9 cellular contexts compared by ENCODE assay signal in the genomic region with DNA sequence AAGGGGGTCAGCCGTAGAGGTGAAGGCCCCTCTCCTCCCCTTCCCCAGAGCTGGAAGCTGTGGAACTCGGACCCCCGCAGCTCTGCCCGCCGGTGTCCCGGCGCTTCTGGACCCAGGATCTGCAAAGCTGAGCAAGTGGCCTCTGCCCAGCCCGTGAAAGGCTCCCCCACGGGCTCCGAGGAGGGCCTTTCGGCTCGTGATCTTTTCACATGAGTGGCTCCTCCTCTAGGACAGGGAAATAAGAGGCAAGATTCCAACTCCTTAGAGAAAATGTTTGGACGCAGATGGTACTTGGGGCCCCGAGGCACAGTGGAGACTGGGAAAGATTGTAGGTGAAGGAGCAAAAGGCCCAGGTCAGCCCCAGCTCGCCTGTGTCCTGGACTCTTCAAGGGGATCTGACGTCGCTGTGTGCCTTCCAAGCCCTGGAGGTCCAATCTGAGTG. TPM values are rescaled to one million over a fixed set of nuclear protein-coding genes. Genes with fewer than 3 reads are reported as not detected.
DNase-seq lines count a peak whose midpoint lies in the region; ATAC-seq, FAIRE-seq and TF ChIP-seq lines count a peak whose summit lies in the region.
"Had no signal": no experiment of that assay in that cellular context is flagged by ENCODE, and none has a peak within 500 bp of the region (broad histone marks: within the 10 kb centered on the region; RNA-seq: fewer than 3 reads in every experiment).

No MANE protein-coding gene starts in this region.

- H3K4me1 ChIP-seq in NT2/D1 (ENCODE audit: insufficient read depth, insufficient read length) (peaks cover 3% of the 10 kb centered on the region), A673 (ENCODE audit: insufficient read depth, low read length, poor library complexity, severe bottlenecking) (no peaks in the 10 kb centered on the region)

- no peak for ATAC-seq in natural killer cell treated with Interleukin-12 subunit alpha and Interleukin-12 subunit beta and Interleukin-15 and Interleukin-18, amount 100 ng/mL, for 72 hours

- H3K27me3 Mint-ChIP-seq in natural killer cell treated with Interleukin-12 subunit alpha and Interleukin-12 subunit beta and Interleukin-15 and Interleukin-18, amount 100 ng/mL, for 72 hours = peaks cover 0 to under 1% of the 10 kb centered on the region in 2 donors

- H3K27ac Mint-ChIP-seq in natural killer cell treated with Interleukin-12 subunit alpha and Interleukin-12 subunit beta and Interleukin-15 and Interleukin-18, amount 100 ng/mL, for 72 hours = peak overlapping the region; percentile 47 to 76

- no peaks in the 10 kb centered on the region for H3K9me3 Mint-ChIP-seq in natural killer cell treated with Interleukin-12 subunit alpha and Interleukin-12 subunit beta and Interleukin-15 and Interleukin-18, amount 100 ng/mL, for 72 hours

- H3K9me3 ChIP-seq in NT2/D1 (ENCODE audit: insufficient read depth, low read length) = no peaks in the 10 kb centered on the region
- H3K9me3 ChIP-seq in A673 (ENCODE audit: low read depth, low read length, poor library complexity, severe bottlenecking) = no peaks in the 10 kb centered on the region

- TF ChIP-seq CTCF in AG04449 (IDR thresholded peaks at IDR 0.05; ENCODE audit: insufficient read depth, low read length, missing control alignments) (no peak), A673 (conservative IDR thresholded peaks at IDR 0.05; ENCODE audit: low read depth, low read length) (no peak)

- H3K4me1 Mint-ChIP-seq in natural killer cell treated with Interleukin-12 subunit alpha and Interleukin-12 subunit beta and Interleukin-15 and Interleukin-18, amount 100 ng/mL, for 72 hours (ENCODE audit: low read depth in 2 of 2) = peaks cover 8 to 12% of the 10 kb centered on the region in 2 donors

- CTCF ChIA-PET in AG04449 (lab: Yijun Ruan, JAX) = interaction anchor here (1.2 kb wide), 1 partner anchor 34 kb away, joined by 3 read pairs; no protein-coding TSS in a partner anchor
- CTCF ChIA-PET in A673 (lab: Charles Lee) = no interaction called here

- FAIRE-seq in GM19239 (lab: Jason Lieb, UNC) = no peak

- H3K4me3 Mint-ChIP-seq in natural killer cell treated with Interleukin-12 subunit alpha and Interleukin-12 subunit beta and Interleukin-15 and Interleukin-18, amount 100 ng/mL, for 72 hours = peak overlapping the region; percentile 71

- intact Hi-C loops in A673 (cut with micrococcal nuclease; ENCODE audit: unreplicated experiment) = no loop called here

- H3K4me3 ChIP-seq in AG04449 (ENCODE audit: low read depth, low read length) (peak overlapping the region; percentile 43), NT2/D1 (ENCODE audit: insufficient read length, low read depth) (peak overlapping the region; percentile 13), A673 (ENCODE audit: low read depth, low read length, poor library complexity, severe bottlenecking) (no peak overlapping the region)

- H3K27ac ChIP-seq in A673 (ENCODE audit: low read depth, low read length, poor library complexity, severe bottlenecking) = no peak overlapping the region

- BruUV-seq in A673 (replicated peaks; lab: Mats Ljungman, UMichigan) = no TSS peak

- H3K9ac ChIP-seq in NT2/D1 (ENCODE audit: insufficient read length, low read depth) = peak overlapping the region; percentile 46

- H3K36me3 ChIP-seq in NT2/D1 (ENCODE audit: insufficient read depth, insufficient read length, low read length) = no peaks in the 10 kb centered on the region
- no peaks in the 10 kb centered on the region for H3K36me3 ChIP-seq in A673 (ENCODE audit: insufficient read depth, low read length, poor library complexity, severe bottlenecking)

- H3K36me3 Mint-ChIP-seq in natural killer cell treated with Interleukin-12 subunit alpha and Interleukin-12 subunit beta and Interleukin-15 and Interleukin-18, amount 100 ng/mL, for 72 hours = no peaks in the 10 kb centered on the region

- H3K27me3 ChIP-seq in NT2/D1 (ENCODE audit: insufficient read depth, insufficient read length) (no peaks in the 10 kb centered on the region), A673 (replicated peaks; ENCODE audit: insufficient read depth, low read depth, low read length, poor library complexity) (no peaks in the 10 kb centered on the region)

- DNase-seq in AG04449 (ENCODE audit: low read depth, low spot score) (no peak), NT2/D1 (ENCODE audit: low read depth, low spot score) (no peak), fibroblast of peridontal ligament (ENCODE audit: extremely low read depth) (peak; percentile 64), kidney glomerular epithelial cell (lab: John Stamatoyannopoulos, UW) (no peak), GM19239 (ENCODE audit: insufficient read length, low spot score) (no peak), NCI-H748 treated with DMSO at 0.1 percent for 48 hours (lab: John Stamatoyannopoulos, UW) (no peak), A673 (ENCODE audit: low spot score) (no peak)
- no peak for DNase-seq in natural killer cell treated with Interleukin-12 subunit alpha and Interleukin-12 subunit beta and Interleukin-15 and Interleukin-18, amount 100 ng/mL, for 72 hours (ENCODE audit: low spot score)
- DNase-seq: KG1 had no signal

- POLR2A ChIA-PET in AG04449 (lab: Yijun Ruan, JAX) = no interaction called here
- POLR2A ChIA-PET in A673 (lab: Charles Lee; ENCODE audit: low non-redundant PET) = interaction anchor here (0.5 kb wide), 1 partner anchor 37 kb away, joined by 3 read pairs; no protein-coding TSS in a partner anchor

RNA-seq across cellular contexts. Expression of a gene that starts 48.2 kb away (rescaled TPM):
- 10 to 100 TPM; 89.5 to 99.5 TPM for total RNA-seq in natural killer cell treated with Interleukin-12 subunit alpha and Interleukin-12 subunit beta and Interleukin-15 and Interleukin-18, amount 100 ng/mL, for 72 hours
- total RNA-seq in A673 (2021) = 84.5 and 90.8 TPM in 2 replicates
